ENCODE assay signal across 8 cellular contexts in the genomic region with DNA sequence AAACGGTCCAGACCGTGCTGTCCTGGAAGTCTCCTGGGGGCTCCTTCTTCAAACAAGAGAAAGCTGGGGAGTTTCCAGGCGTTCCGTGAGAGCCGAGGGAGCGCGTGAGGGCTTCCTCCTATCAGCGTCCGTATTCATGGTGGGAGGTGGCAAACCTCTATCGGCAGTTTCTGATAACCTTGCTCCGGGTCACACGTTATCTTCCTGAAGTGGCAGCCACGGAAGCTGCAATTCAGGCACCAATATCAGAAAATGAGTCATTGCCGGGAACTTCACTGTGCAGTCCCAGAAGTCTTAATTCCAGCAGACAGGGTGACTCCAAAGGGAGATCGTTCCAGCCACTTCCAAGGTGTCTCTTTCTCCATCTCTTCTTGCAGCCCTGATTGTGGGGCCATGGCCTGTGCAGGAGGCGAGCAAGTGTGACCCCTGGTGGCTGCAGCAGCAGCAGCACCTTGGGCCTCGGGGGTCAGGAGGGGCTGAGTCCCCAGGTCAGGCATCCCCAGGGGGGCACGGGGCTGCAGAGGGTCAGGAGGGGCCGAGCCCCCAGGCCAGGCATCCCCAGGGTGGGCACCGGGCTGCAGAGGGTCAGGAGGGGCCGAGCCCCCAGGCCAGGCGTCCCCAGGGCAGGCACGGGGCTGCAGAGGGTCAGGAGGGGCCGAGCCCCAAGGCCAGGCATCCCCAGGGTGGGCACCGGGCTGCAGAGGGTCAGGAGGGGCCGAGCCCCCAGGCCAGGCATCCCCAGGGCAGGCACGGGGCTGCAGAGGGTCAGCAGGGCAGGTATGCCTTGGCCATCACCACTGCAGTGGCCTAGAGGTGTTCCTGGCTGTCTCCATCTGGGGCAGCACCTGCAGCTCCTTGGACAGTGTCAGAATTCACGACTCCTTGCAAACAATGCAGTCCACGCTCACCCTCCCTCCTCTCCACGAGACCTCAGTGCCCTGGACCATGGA.
DNase-seq lines count a peak whose midpoint lies in the region; ATAC-seq and TF ChIP-seq lines count a peak whose summit lies in the region.

No MANE protein-coding gene starts in this region.

- no peaks in the 10 kb centered on the region for H3K9me2 ChIP-seq in MM.1S (replicated peaks; ENCODE audit: insufficient read depth, low read length)

- no peaks in the 10 kb centered on the region for H3K79me2 ChIP-seq in MM.1S (ENCODE audit: low read length)

- intact Hi-C loops in CD4-positive, alpha-beta memory T cell (cut with micrococcal nuclease), result loop anchor here (1.0 to 10.0 kb wide), 4 partner anchors 51 to 489 kb away; no protein-coding TSS in a partner anchor

- H3K4me2 ChIP-seq in MM.1S (ENCODE audit: low read depth, low read length), result peak overlapping the region; percentile 8; the same call in 1 of the 2 replicates

- peaks cover 22% of the 10 kb centered on the region for H3K4me1 ChIP-seq in CD4-positive, alpha-beta memory T cell (ENCODE audit: insufficient read depth, low read length)
- H3K4me1 ChIP-seq in MM.1S (ENCODE audit: low read length) (no peaks in the 10 kb centered on the region), cardiac muscle cell (ENCODE audit: low read depth) (no peaks in the 10 kb centered on the region)

- no peak overlapping the region for H3K9ac ChIP-seq in MM.1S (ENCODE audit: low read length)

- TF ChIP-seq CTCF in MM.1S (IDR thresholded peaks at IDR 0.05; ENCODE audit: low read length), result peak; percentile 73
- TF ChIP-seq CTCF in cardiac muscle cell (IDR thresholded peaks at IDR 0.05; ENCODE audit: low read depth, low read length), result peak; percentile 9

- H3K36me3 Mint-ChIP-seq in CD4-positive, alpha-beta memory T cell, result no peaks in the 10 kb centered on the region

- no peaks in the 10 kb centered on the region for H3K9me3 Mint-ChIP-seq in CD4-positive, alpha-beta memory T cell

- no peaks in the 10 kb centered on the region for H3K9me3 ChIP-seq in CD4-positive, alpha-beta memory T cell (ENCODE audit: control insufficient read depth in 1 of 2, low read length in 2 of 2)
- no peaks in the 10 kb centered on the region for H3K9me3 ChIP-seq in MM.1S (replicated peaks; ENCODE audit: insufficient read depth, low read length)
- H3K9me3 ChIP-seq in cardiac muscle cell (ENCODE audit: low read depth), result no peaks in the 10 kb centered on the region

- H2AFZ ChIP-seq in MM.1S (ENCODE audit: low read length), result peak overlapping the region; percentile 21; the same call in 1 of the 2 replicates

- no peaks in the 10 kb centered on the region for H3K36me3 ChIP-seq in CD4-positive, alpha-beta memory T cell (ENCODE audit: insufficient read depth, low read length)
- no peaks in the 10 kb centered on the region for H3K36me3 ChIP-seq in MM.1S (replicated peaks; ENCODE audit: insufficient read depth, low read length)
- no peaks in the 10 kb centered on the region for H3K36me3 ChIP-seq in cardiac muscle cell

- peak overlapping the region; percentile 4 to 91 (median 53) for H3K27ac Mint-ChIP-seq in CD4-positive, alpha-beta memory T cell

- peak overlapping the region; percentile 39 to 42 for H3K4me3 ChIP-seq in CD4-positive, alpha-beta memory T cell (ENCODE audit: low read length in 2 of 2)
- no peak overlapping the region for H3K4me3 ChIP-seq in MM.1S (ENCODE audit: low read length)
- no peak overlapping the region for H3K4me3 ChIP-seq in cardiac muscle cell

- POLR2A ChIA-PET in CD4-positive, alpha-beta memory T cell (lab: Charles Lee; ENCODE audit: partially characterized antibody), result interaction anchor here (1.0 to 1.1 kb wide), 2 partner anchors 16 to 26 kb away, joined by 3 to 4 read pairs; no protein-coding TSS in a partner anchor

- no peaks in the 10 kb centered on the region for H3K27me3 ChIP-seq in CD4-positive, alpha-beta memory T cell (ENCODE audit: insufficient read depth, low read length)
- H3K27me3 ChIP-seq in MM.1S (replicated peaks; ENCODE audit: insufficient read depth, low read length) (peaks cover 67% of the 10 kb centered on the region), cardiac muscle cell (no peaks in the 10 kb centered on the region)

- CTCF ChIA-PET in CD4-positive, alpha-beta memory T cell (lab: Charles Lee; ENCODE audit: partially characterized antibody), result interaction anchor here (0.8 to 1.2 kb wide), 4 partner anchors 422 to 447 kb away, joined by 3 read pairs; no protein-coding TSS in a partner anchor

- peak; percentile 53 to 66 (median 60) for DNase-seq in CD4-positive, alpha-beta memory T cell
- DNase-seq in MM.1S (no peak), cardiac muscle cell (ENCODE audit: low read depth in 1 of 2, low spot score in 1 of 2) (peak in 1 of 2 donors; percentile 55)
- peak; percentile 59 to 62 for DNase-seq in activated CD4-positive, alpha-beta T cell treated with anti-CD3 and anti-CD28 coated beads, Interleukin-2, amount 50 U/mL, for 48 hours
- peak in 2 of 3 donors; percentile 17 to 45 for DNase-seq in stimulated activated CD4-positive, alpha-beta T cell treated with anti-CD3 and anti-CD28 coated beads, TNF-alpha, amount 100 ng/mL, for 1 hour (ENCODE audit: low read depth in 3 of 3, low spot score in 1 of 3)

- H4K20me1 ChIP-seq in MM.1S (ENCODE audit: insufficient read depth, low read length), result no peaks in the 10 kb centered on the region

- peaks cover 0 to 2% of the 10 kb centered on the region in 2 donors for H3K27me3 Mint-ChIP-seq in CD4-positive, alpha-beta memory T cell

- no peaks in the 10 kb centered on the region for H3F3A ChIP-seq in MM.1S (ENCODE audit: insufficient read depth, low read length)

- peaks cover 13 to 24% (median 19%) of the 10 kb centered on the region in 4 donors for H3K4me1 Mint-ChIP-seq in CD4-positive, alpha-beta memory T cell

- peak overlapping the region; percentile 58 to 90 (median 79) for H3K4me3 Mint-ChIP-seq in CD4-positive, alpha-beta memory T cell

- ATAC-seq in GM19467 (IDR thresholded peaks at IDR 0.05; ENCODE audit: unreplicated experiment) (no peak), GM21786 (IDR thresholded peaks at IDR 0.05; ENCODE audit: unreplicated experiment) (no peak), GM18498 (IDR thresholded peaks at IDR 0.05; ENCODE audit: unreplicated experiment) (no peak)

- no peak overlapping the region for H3K27ac ChIP-seq in CD4-positive, alpha-beta memory T cell (ENCODE audit: low read depth, low read length)
- H3K27ac ChIP-seq in MM.1S (ENCODE audit: low read length) (no peak overlapping the region), cardiac muscle cell (peak overlapping the region; percentile 50)

Comparison
In these comparisons a context has a peak if more than half of its experiments do, and no peak if none do; other contexts are left out.
1. H3K4me3 ChIP-seq: peak in CD4-positive, alpha-beta memory T cell (2 of 2); none in MM.1S (single experiment) and cardiac muscle cell (single experiment).